Comparison of ENCODE assay signal across 8 cellular contexts in genomic region chrX:100768679-100769338, GRCh38. TPM values are rescaled to one million over a fixed set of nuclear protein-coding genes. Genes with fewer than 3 reads are reported as not detected.
DNase-seq lines count a peak whose midpoint lies in the region; ATAC-seq, FAIRE-seq and TF ChIP-seq lines count a peak whose summit lies in the region.

No MANE protein-coding gene starts in this region.

- TF ChIP-seq CTCF in LNCAP (IDR thresholded peaks at IDR 0.05): peak; percentile 87
- peak; percentile 92 for TF ChIP-seq CTCF in RWPE2 (IDR thresholded peaks at IDR 0.05; ENCODE audit: poor library complexity, severe bottlenecking)
- TF ChIP-seq CTCF in upper lobe of right lung (IDR thresholded peaks at IDR 0.05): peak; percentile 98

- no peak for FAIRE-seq in frontal cortex (lab: Jason Lieb, UNC)

- H2AK5ac ChIP-seq in trophoblast cell (ENCODE audit: low read length): no peak overlapping the region

- DNase-seq in activated gamma-delta T cell treated with Interleukin-2 at 50 U/mL for 16 hours (peak; percentile 87), activated gamma-delta T cell (lab: John Stamatoyannopoulos, UW) (no peak), RWPE2 (ENCODE audit: low spot score) (peak; percentile 38), frontal cortex (ENCODE audit: low spot score in 2 of 2) (peak; percentile 12 to 22), trophoblast cell (peak; percentile 70 to 88), upper lobe of right lung (peak; percentile 72)
- DNase-seq in activated T-helper 9 cell treated with anti-CD3 and anti-CD28 coated beads, Interleukin-2, amount 50 U/mL, for 16 hours (ENCODE audit: low read depth): peak; percentile 79

- H4K91ac ChIP-seq in trophoblast cell (ENCODE audit: low read depth, low read length): no peak overlapping the region

- no peak overlapping the region for H2AFZ ChIP-seq in trophoblast cell (ENCODE audit: insufficient read depth, low read length, poor library complexity)

- H3K18ac ChIP-seq in trophoblast cell (ENCODE audit: low read length): no peak overlapping the region

- H3K9me3 ChIP-seq in RWPE2 (ENCODE audit: severe bottlenecking) (no peaks in the 10 kb centered on the region), trophoblast cell (ENCODE audit: insufficient read depth, low read depth, low read length) (no peaks in the 10 kb centered on the region), upper lobe of right lung (no peaks in the 10 kb centered on the region)

- no peak overlapping the region for H3K4me2 ChIP-seq in trophoblast cell (ENCODE audit: low read length)

- H3K9ac ChIP-seq in trophoblast cell (ENCODE audit: low read length): no peak overlapping the region

- H3K4me1 ChIP-seq in RWPE2 (ENCODE audit: insufficient read depth, poor library complexity, severe bottlenecking) (no peaks in the 10 kb centered on the region), trophoblast cell (ENCODE audit: control insufficient read depth in 1 of 2, insufficient read depth in 2 of 2, low read length in 2 of 2) (no peaks in the 10 kb centered on the region), upper lobe of right lung (no peaks in the 10 kb centered on the region)

- H3K4me3 ChIP-seq in RWPE2 (ENCODE audit: severe bottlenecking): no peak overlapping the region
- H3K4me3 ChIP-seq in trophoblast cell (ENCODE audit: low read depth, low read length): no peak overlapping the region
- no peak overlapping the region for H3K4me3 ChIP-seq in upper lobe of right lung

- H2BK5ac ChIP-seq in trophoblast cell (ENCODE audit: low read depth, low read length, poor library complexity): no peak overlapping the region

- H3K36me3 ChIP-seq in RWPE2 (ENCODE audit: low read depth): no peaks in the 10 kb centered on the region
- no peaks in the 10 kb centered on the region for H3K36me3 ChIP-seq in trophoblast cell (ENCODE audit: control insufficient read depth in 1 of 2, insufficient read depth in 2 of 2, low read length in 2 of 2)
- H3K36me3 ChIP-seq in upper lobe of right lung: no peaks in the 10 kb centered on the region

- H3K27me3 ChIP-seq in RWPE2 (ENCODE audit: insufficient read depth, poor library complexity, severe bottlenecking) (no peaks in the 10 kb centered on the region), trophoblast cell (ENCODE audit: insufficient read depth, low read length) (no peaks in the 10 kb centered on the region), upper lobe of right lung (no peaks in the 10 kb centered on the region)

- H3K23ac ChIP-seq in trophoblast cell (ENCODE audit: low read length): no peak overlapping the region

- H2BK12ac ChIP-seq in trophoblast cell (ENCODE audit: low read length): no peak overlapping the region

- H3K14ac ChIP-seq in trophoblast cell (ENCODE audit: low read length): no peak overlapping the region

- intact Hi-C loops in upper lobe of right lung (cut with DNase I): loop anchor here (10.0 kb wide), 1 partner anchor 84 kb away; no protein-coding TSS in a partner anchor

- no peak overlapping the region for H4K12ac ChIP-seq in trophoblast cell (ENCODE audit: low read depth, low read length)

- no peak overlapping the region for H4K8ac ChIP-seq in trophoblast cell (ENCODE audit: low read depth, low read length)

- H3K4ac ChIP-seq in trophoblast cell (ENCODE audit: low read depth, low read length): no peak overlapping the region

- H3K27ac ChIP-seq in RWPE2 (ENCODE audit: poor library complexity, severe bottlenecking) (no peak overlapping the region), trophoblast cell (ENCODE audit: low read depth, low read length) (no peak overlapping the region), upper lobe of right lung (no peak overlapping the region)

- no peak overlapping the region for H2BK120ac ChIP-seq in trophoblast cell (ENCODE audit: insufficient read depth, low read length, poor library complexity)

- no CpG with 5 or more reads among the region's 7 CpGs for WGBS in trophoblast cell (ENCODE audit: extremely low coverage, insufficient coverage, insufficient read length)

- H3K79me2 ChIP-seq in trophoblast cell (ENCODE audit: control insufficient read depth, insufficient read depth, low read length, poor library complexity): no peaks in the 10 kb centered on the region

- no peaks in the 10 kb centered on the region for H3K79me1 ChIP-seq in trophoblast cell (ENCODE audit: low read length)

- ATAC-seq in RWPE2 (ENCODE audit: low read depth): no peak
- ATAC-seq in upper lobe of right lung: peak; percentile 100

RNA-seq across cellular contexts. Expression of gene SYTL4, which starts 36.9 kb away (rescaled TPM):
- total RNA-seq in frontal cortex (3.3 TPM), upper lobe of right lung (16.4 TPM)
- 0.17 and 0.75 TPM in 2 replicates for polyA plus RNA-seq in trophoblast cell (2013)

RNA-seq across cellular contexts. Expression of gene CSTF2, which starts 51.4 kb away (rescaled TPM):
- 13.5 TPM for total RNA-seq in frontal cortex
- 11.8 and 12.4 TPM in 2 replicates for polyA plus RNA-seq in trophoblast cell (2013)
- total RNA-seq in upper lobe of right lung: 12.2 TPM
